In genomic region chrX:1531106-1531890, GRCh38 we compare ENCODE assay signal across 18 cellular contexts. TPM values are rescaled to one million over a fixed set of nuclear protein-coding genes. Genes with fewer than 3 reads are reported as not detected.
A peak's percentile ranks its signal among the peaks of the same experiment; 100 is the strongest.
DNase-seq lines count a peak whose midpoint lies in the region; ATAC-seq and TF ChIP-seq lines count a peak whose summit lies in the region.
"Had no signal": no experiment of that assay in that cellular context is flagged by ENCODE, and none has a peak within 500 bp of the region (broad histone marks: within the 10 kb centered on the region; RNA-seq: fewer than 3 reads in every experiment).

No MANE protein-coding gene starts in this region.

- peaks cover 16% of the 10 kb centered on the region; the same call in 1 of the 2 replicates for H3K9me3 ChIP-seq in BLaER1
- H3K9me3 ChIP-seq in DND-41 (ENCODE audit: insufficient read depth, low read length, severe bottlenecking): no peaks in the 10 kb centered on the region
- 0 out of 2 replicates have a peak, but pooled peaks cover 4% of the 10 kb centered on the region for H3K9me3 ChIP-seq in MG63
- H3K9me3 ChIP-seq: testis had no signal

- H3K4me3 Mint-ChIP-seq in activated CD8-positive, alpha-beta memory T cell treated with anti-CD3 and anti-CD28 coated beads, Interleukin-2, amount 10 ng/mL, durations not matched to agents 7 days and 5 days: no peak overlapping the region
- no peak overlapping the region for H3K4me3 Mint-ChIP-seq in osteocyte (ENCODE audit: unreplicated experiment)
- H3K4me3 Mint-ChIP-seq: activated naive CD8-positive, alpha-beta T cell; H9; natural killer cell; T-helper 1 cell treated with Interleukin-12 subunit alpha and Interleukin-12 subunit beta and Interleukin-4 antibody, amounts not matched to agents 30 μg/mL and 1 μg/mL, for 36 hours had no signal

- no peak overlapping the region for H3K27ac Mint-ChIP-seq in activated CD8-positive, alpha-beta memory T cell treated with anti-CD3 and anti-CD28 coated beads, Interleukin-2, amount 10 ng/mL, durations not matched to agents 7 days and 5 days
- no peak overlapping the region for H3K27ac Mint-ChIP-seq in osteocyte (ENCODE audit: unreplicated experiment)
- H3K27ac Mint-ChIP-seq: activated naive CD8-positive, alpha-beta T cell; H9; natural killer cell; T-helper 1 cell treated with Interleukin-12 subunit alpha and Interleukin-12 subunit beta and Interleukin-4 antibody, amounts not matched to agents 30 μg/mL and 1 μg/mL, for 36 hours had no signal

- H3K4me1 ChIP-seq in BLaER1 (peaks cover 14% of the 10 kb centered on the region), DND-41 (ENCODE audit: insufficient read depth, low read length) (peaks cover 33% of the 10 kb centered on the region)

- DNase-seq in DND-41: no peak
- DNase-seq in activated CD8-positive, alpha-beta memory T cell treated with anti-CD3 and anti-CD28 coated beads, Interleukin-2, amount 10 ng/mL, durations not matched to agents 7 days and 5 days: peak; percentile 41
- peak; percentile 73 for DNase-seq in osteocyte (ENCODE audit: extremely low spot score, unreplicated experiment)
- no peak for DNase-seq in NCI-H1092 (lab: John Stamatoyannopoulos, UW)
- DNase-seq in MG63: no peak
- DNase-seq: C1 segment of cervical spinal cord, DMS153, H9, natural killer cell, NCI-H146, NCI-H345, SHP77, testis had no signal

- H3K9me3 Mint-ChIP-seq in activated CD8-positive, alpha-beta memory T cell treated with anti-CD3 and anti-CD28 coated beads, Interleukin-2, amount 10 ng/mL, durations not matched to agents 7 days and 5 days (ENCODE audit: low read depth): no peaks in the 10 kb centered on the region
- no peaks in the 10 kb centered on the region for H3K9me3 Mint-ChIP-seq in osteocyte (ENCODE audit: unreplicated experiment)
- H3K9me3 Mint-ChIP-seq: H9; natural killer cell; T-helper 1 cell treated with Interleukin-12 subunit alpha and Interleukin-12 subunit beta and Interleukin-4 antibody, amounts not matched to agents 30 μg/mL and 1 μg/mL, for 36 hours had no signal

- H3K27me3 Mint-ChIP-seq in activated CD8-positive, alpha-beta memory T cell treated with anti-CD3 and anti-CD28 coated beads, Interleukin-2, amount 10 ng/mL, durations not matched to agents 7 days and 5 days: no peaks in the 10 kb centered on the region
- H3K27me3 Mint-ChIP-seq in osteocyte (ENCODE audit: unreplicated experiment): no peaks in the 10 kb centered on the region
- H3K27me3 Mint-ChIP-seq: activated naive CD8-positive, alpha-beta T cell had no signal

- H3K27me3 ChIP-seq in BLaER1 (no peaks in the 10 kb centered on the region), DND-41 (ENCODE audit: insufficient read depth, low read length, poor library complexity) (no peaks in the 10 kb centered on the region), MG63 (peaks cover 29% of the 10 kb centered on the region)
- H3K27me3 ChIP-seq: testis had no signal

- H3K79me2 ChIP-seq in DND-41 (ENCODE audit: insufficient read depth, low read length): peaks cover 90% of the 10 kb centered on the region

- CTCF ChIA-PET in activated CD8-positive, alpha-beta memory T cell treated with anti-CD3 and anti-CD28 coated beads, Interleukin-2, amount 10 ng/mL, durations not matched to agents 7 days and 5 days (lab: Charles Lee): no interaction called here

- H3K27ac ChIP-seq in BLaER1 (no peak overlapping the region), DND-41 (ENCODE audit: low read length) (no peak overlapping the region; the same call in 1 of the 2 replicates)
- H3K27ac ChIP-seq: testis had no signal

- H4K20me1 ChIP-seq in BLaER1 (peaks cover 81% of the 10 kb centered on the region), DND-41 (ENCODE audit: insufficient read depth, low read length) (peaks cover 64% of the 10 kb centered on the region)

- H3K4me3 ChIP-seq in BLaER1: no peak overlapping the region
- H3K4me3 ChIP-seq in DND-41 (ENCODE audit: low read depth in 1 of 2, low read length in 2 of 2): peak overlapping the region in 1 of 2 experiments; percentile 17; a peak in 1 of 4 replicates
- H3K4me3 ChIP-seq in MG63: no peak overlapping the region
- H3K4me3 ChIP-seq: lung, testis had no signal

- H3K4me1 Mint-ChIP-seq in activated CD8-positive, alpha-beta memory T cell treated with anti-CD3 and anti-CD28 coated beads, Interleukin-2, amount 10 ng/mL, durations not matched to agents 7 days and 5 days: peaks cover 8% of the 10 kb centered on the region
- H3K4me1 Mint-ChIP-seq in osteocyte (ENCODE audit: unreplicated experiment): no peaks in the 10 kb centered on the region

- peaks cover 19% of the 10 kb centered on the region for H3K36me3 Mint-ChIP-seq in activated CD8-positive, alpha-beta memory T cell treated with anti-CD3 and anti-CD28 coated beads, Interleukin-2, amount 10 ng/mL, durations not matched to agents 7 days and 5 days
- H3K36me3 Mint-ChIP-seq in osteocyte (ENCODE audit: unreplicated experiment): no peaks in the 10 kb centered on the region
- H3K36me3 Mint-ChIP-seq: activated naive CD8-positive, alpha-beta T cell; natural killer cell had no signal

- peaks cover 55% of the 10 kb centered on the region for H3K36me3 ChIP-seq in BLaER1
- peaks cover 65% of the 10 kb centered on the region for H3K36me3 ChIP-seq in DND-41 (ENCODE audit: insufficient read depth, low read length)
- H3K36me3 ChIP-seq in MG63: no peaks in the 10 kb centered on the region

- no peak overlapping the region for H2AFZ ChIP-seq in DND-41 (ENCODE audit: low read depth, low read length)

- H3K9ac ChIP-seq in BLaER1: no peak overlapping the region
- H3K9ac ChIP-seq in DND-41 (ENCODE audit: low read depth, low read length): no peak overlapping the region

- TF ChIP-seq CTCF in DND-41 (IDR thresholded peaks at IDR 0.05; ENCODE audit: borderline replicate concordance, extremely low read depth, low read length, poor library complexity, severe bottlenecking) (no peak), osteocyte (IDR thresholded peaks at IDR 0.05) (no peak)

- H3K4me2 ChIP-seq in BLaER1 (peak overlapping the region; percentile 4), DND-41 (ENCODE audit: insufficient read depth, low read length) (peak overlapping the region; percentile 35; the same call in 1 of the 2 replicates)

- ATAC-seq in DND-41 (ENCODE audit: insufficient read depth, low read depth) (no peak), HG02759 (IDR thresholded peaks at IDR 0.05; ENCODE audit: unreplicated experiment) (no peak)
- no peak for ATAC-seq in activated CD8-positive, alpha-beta memory T cell treated with anti-CD3 and anti-CD28 coated beads, Interleukin-2, amount 10 ng/mL, durations not matched to agents 7 days and 5 days
- ATAC-seq: natural killer cell had no signal

RNA-seq across cellular contexts. Expression of gene P2RY8, which starts 5.7 kb away (rescaled TPM):
- total RNA-seq in activated CD8-positive, alpha-beta memory T cell treated with anti-CD3 and anti-CD28 coated beads, Interleukin-2, amount 10 ng/mL, durations not matched to agents 7 days and 5 days: 100 to 1,000 TPM in 1 of 2 experiments, 10 to 100 TPM in 1; 82.4 to 109 TPM
- total RNA-seq in osteocyte: not detected in 2 replicates
- total RNA-seq in MG63 (2014; rRNA removed; shearing (Covaris generic); ENCODE audit: low replicate concordance): not detected in 2 replicates
- total RNA-seq: H9 had no signal

Comparison
In these comparisons a context has a peak if more than half of its experiments do, and no peak if none do; other contexts are left out.
1. DNase-seq: peak in activated CD8-positive, alpha-beta memory T cell treated with anti-CD3 and anti-CD28 coated beads, Interleukin-2, amount 10 ng/mL, durations not matched to agents 7 days and 5 days (single experiment) and osteocyte (single experiment); none in DND-41 (single experiment), NCI-H1092 (single experiment) and MG63 (single experiment).
2. RNA of gene P2RY8, which starts 5.7 kb away (total RNA-seq): 82.4 to 109 TPM in activated CD8-positive, alpha-beta memory T cell treated with anti-CD3 and anti-CD28 coated beads, Interleukin-2, amount 10 ng/mL, durations not matched to agents 7 days and 5 days; not detected in osteocyte and not detected in MG63; every median in the first group is over 10 times any median in the second.